2 cellular contexts compared by ENCODE assay signal in the genomic region with DNA sequence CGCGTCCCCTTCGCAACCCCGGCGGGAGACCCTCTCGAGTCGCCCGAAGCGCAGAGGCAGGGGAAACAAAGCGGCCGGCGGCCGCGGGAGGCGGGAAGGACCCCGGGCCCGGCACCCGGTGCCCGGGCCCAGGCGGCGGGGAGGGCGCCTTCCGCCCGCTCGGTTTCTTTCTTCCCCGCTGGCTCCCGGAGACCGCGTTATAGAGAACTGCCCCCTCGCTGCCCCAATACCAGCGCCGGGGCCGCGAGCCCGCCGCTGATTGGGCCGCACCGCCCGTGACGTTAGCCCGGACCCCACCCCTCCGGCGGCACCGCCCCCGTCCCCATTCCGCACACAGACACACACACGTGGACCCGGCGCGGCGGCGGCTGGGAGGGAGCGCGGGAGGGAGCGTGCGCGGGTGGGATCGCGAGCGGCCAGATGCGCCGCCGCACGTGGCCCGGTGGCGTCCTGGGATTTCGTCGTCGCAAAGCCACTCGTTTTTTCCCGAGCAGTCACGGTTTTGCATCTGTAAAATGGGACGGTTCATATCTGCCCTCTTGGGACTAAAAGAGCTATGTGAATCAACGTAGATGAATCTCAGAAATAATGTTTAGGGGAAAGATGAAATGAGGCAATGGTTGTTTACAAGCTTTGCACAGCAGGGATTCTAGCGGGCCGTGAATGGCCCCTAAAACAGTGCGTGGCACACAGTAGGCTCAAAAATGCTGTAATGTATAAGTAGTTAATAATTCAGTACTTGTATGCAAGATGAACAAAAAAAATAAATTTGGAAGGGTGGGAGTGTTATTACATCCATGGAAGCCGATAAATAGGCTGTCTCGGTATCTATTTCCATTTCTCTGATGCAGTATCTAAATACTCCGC.
TF ChIP-seq lines count a peak whose summit lies in the region.

A gene (minus strand): TSS at position 209 of the 867 bp plus-strand sequence. CDS start 462 bp downstream, outside the sequence.

TF ChIP-seq in A549, 52 proteins besides CTCF, POLR2A, EP300 and RAD21 (continued from another document and continues in another):
- peak; percentile 67 to 79; a peak in 4 of 5 replicates for TF ChIP-seq JUN (IDR thresholded peaks at IDR 0.05)
- TF ChIP-seq, protein P1, sequence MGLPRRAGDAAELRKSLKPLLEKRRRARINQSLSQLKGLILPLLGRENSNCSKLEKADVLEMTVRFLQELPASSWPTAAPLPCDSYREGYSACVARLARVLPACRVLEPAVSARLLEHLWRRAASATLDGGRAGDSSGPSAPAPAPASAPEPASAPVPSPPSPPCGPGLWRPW (IDR thresholded peaks at IDR 0.05): no peak
- TF ChIP-seq HOXB5 (CRISPR knock-in tag; IDR thresholded peaks at IDR 0.05): peak; percentile 89; the same call in 1 of the 2 replicates
- no peak for TF ChIP-seq JUNB (IDR thresholded peaks at IDR 0.05)
- TF ChIP-seq, protein P2, sequence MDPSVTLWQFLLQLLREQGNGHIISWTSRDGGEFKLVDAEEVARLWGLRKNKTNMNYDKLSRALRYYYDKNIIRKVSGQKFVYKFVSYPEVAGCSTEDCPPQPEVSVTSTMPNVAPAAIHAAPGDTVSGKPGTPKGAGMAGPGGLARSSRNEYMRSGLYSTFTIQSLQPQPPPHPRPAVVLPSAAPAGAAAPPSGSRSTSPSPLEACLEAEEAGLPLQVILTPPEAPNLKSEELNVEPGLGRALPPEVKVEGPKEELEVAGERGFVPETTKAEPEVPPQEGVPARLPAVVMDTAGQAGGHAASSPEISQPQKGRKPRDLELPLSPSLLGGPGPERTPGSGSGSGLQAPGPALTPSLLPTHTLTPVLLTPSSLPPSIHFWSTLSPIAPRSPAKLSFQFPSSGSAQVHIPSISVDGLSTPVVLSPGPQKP (IDR thresholded peaks at IDR 0.05; ENCODE audit: low read depth, low read length): no peak
- no peak for TF ChIP-seq ZFP36 (IDR thresholded peaks at IDR 0.05; ENCODE audit: borderline replicate concordance, partially characterized antibody)
- no peak for TF ChIP-seq CEBPB (IDR thresholded peaks at IDR 0.05)
- 0 out of 2 replicates have a peak, but pooled peaks have one; percentile 52 for TF ChIP-seq TP53 (CRISPR knock-in tag; IDR thresholded peaks at IDR 0.05)
- TF ChIP-seq GATA3 (IDR thresholded peaks at IDR 0.05; ENCODE audit: borderline replicate concordance): peak; percentile 22; the same call in 1 of the 2 replicates
- TF ChIP-seq ZC3H11A (IDR thresholded peaks at IDR 0.05): no peak
- peak; percentile 95 for TF ChIP-seq MYC (IDR thresholded peaks at IDR 0.05; ENCODE audit: borderline replicate concordance, low read length)
- no peak for TF ChIP-seq TFCP2L1 (CRISPR knock-in tag; IDR thresholded peaks at IDR 0.05)
- no peak for TF ChIP-seq NFE2L2 (conservative IDR thresholded peaks at IDR 0.05; ENCODE audit: low read length)
- TF ChIP-seq, protein P3, sequence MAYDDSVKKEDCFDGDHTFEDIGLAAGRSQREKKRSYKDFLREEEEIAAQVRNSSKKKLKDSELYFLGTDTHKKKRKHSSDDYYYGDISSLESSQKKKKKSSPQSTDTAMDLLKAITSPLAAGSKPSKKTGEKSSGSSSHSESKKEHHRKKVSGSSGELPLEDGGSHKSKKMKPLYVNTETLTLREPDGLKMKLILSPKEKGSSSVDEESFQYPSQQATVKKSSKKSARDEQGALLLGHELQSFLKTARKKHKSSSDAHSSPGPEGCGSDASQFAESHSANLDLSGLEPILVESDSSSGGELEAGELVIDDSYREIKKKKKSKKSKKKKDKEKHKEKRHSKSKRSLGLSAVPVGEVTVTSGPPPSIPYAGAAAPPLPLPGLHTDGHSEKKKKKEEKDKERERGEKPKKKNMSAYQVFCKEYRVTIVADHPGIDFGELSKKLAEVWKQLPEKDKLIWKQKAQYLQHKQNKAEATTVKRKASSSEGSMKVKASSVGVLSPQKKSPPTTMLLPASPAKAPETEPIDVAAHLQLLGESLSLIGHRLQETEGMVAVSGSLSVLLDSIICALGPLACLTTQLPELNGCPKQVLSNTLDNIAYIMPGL (CRISPR knock-in tag; IDR thresholded peaks at IDR 0.05; ENCODE audit: borderline replicate concordance): no peak
- 0 out of 2 replicates have a peak, but pooled peaks have one; percentile 45 for TF ChIP-seq RCOR1 (IDR thresholded peaks at IDR 0.05; ENCODE audit: low read depth, low read length)
- no peak for TF ChIP-seq CBX2 (IDR thresholded peaks at IDR 0.05; ENCODE audit: borderline replicate concordance, low read depth)
- TF ChIP-seq BHLHE40 (IDR thresholded peaks at IDR 0.05; ENCODE audit: low read depth, low read length): peak; percentile 43; the same call in 1 of the 2 replicates
- no peak for TF ChIP-seq FOSB (CRISPR knock-in tag; IDR thresholded peaks at IDR 0.05)
- no peak for TF ChIP-seq CHD2 (IDR thresholded peaks at IDR 0.05; ENCODE audit: low read length, partially characterized antibody)
- TF ChIP-seq RNF2 (IDR thresholded peaks at IDR 0.05; ENCODE audit: borderline replicate concordance, low read depth): peak; percentile 19; the same call in 1 of the 2 replicates
- TF ChIP-seq KDM1A (IDR thresholded peaks at IDR 0.05; ENCODE audit: low read depth): peak; percentile 75
- TF ChIP-seq, protein P4, sequence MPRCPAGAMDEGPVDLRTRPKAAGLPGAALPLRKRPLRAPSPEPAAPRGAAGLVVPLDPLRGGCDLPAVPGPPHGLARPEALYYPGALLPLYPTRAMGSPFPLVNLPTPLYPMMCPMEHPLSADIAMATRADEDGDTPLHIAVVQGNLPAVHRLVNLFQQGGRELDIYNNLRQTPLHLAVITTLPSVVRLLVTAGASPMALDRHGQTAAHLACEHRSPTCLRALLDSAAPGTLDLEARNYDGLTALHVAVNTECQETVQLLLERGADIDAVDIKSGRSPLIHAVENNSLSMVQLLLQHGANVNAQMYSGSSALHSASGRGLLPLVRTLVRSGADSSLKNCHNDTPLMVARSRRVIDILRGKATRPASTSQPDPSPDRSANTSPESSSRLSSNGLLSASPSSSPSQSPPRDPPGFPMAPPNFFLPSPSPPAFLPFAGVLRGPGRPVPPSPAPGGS (IDR thresholded peaks at IDR 0.05): peak; percentile 84; the same call in 2 of the 3 replicates
- no peak for TF ChIP-seq SREBF2 (IDR thresholded peaks at IDR 0.05)
- TF ChIP-seq, protein P5, sequence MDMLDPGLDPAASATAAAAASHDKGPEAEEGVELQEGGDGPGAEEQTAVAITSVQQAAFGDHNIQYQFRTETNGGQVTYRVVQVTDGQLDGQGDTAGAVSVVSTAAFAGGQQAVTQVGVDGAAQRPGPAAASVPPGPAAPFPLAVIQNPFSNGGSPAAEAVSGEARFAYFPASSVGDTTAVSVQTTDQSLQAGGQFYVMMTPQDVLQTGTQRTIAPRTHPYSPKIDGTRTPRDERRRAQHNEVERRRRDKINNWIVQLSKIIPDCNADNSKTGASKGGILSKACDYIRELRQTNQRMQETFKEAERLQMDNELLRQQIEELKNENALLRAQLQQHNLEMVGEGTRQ (IDR thresholded peaks at IDR 0.05): peak; percentile 70
- TF ChIP-seq, protein P6, sequence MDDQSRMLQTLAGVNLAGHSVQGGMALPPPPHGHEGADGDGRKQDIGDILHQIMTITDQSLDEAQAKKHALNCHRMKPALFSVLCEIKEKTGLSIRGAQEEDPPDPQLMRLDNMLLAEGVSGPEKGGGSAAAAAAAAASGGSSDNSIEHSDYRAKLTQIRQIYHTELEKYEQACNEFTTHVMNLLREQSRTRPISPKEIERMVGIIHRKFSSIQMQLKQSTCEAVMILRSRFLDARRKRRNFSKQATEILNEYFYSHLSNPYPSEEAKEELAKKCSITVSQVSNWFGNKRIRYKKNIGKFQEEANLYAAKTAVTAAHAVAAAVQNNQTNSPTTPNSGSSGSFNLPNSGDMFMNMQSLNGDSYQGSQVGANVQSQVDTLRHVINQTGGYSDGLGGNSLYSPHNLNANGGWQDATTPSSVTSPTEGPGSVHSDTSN (IDR thresholded peaks at IDR 0.05): no peak; the same call in 1 of the 2 replicates

TF ChIP-seq in HepG2, 621 proteins besides CTCF, POLR2A, EP300 and RAD21 (continued from another document and continues in another):
- TF ChIP-seq, protein P7, sequence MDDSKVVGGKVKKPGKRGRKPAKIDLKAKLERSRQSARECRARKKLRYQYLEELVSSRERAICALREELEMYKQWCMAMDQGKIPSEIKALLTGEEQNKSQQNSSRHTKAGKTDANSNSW (CRISPR knock-in tag; IDR thresholded peaks at IDR 0.05; ENCODE audit: borderline replicate concordance): peak; percentile 81; the same call in 1 of the 2 replicates
- TF ChIP-seq, protein P8, sequence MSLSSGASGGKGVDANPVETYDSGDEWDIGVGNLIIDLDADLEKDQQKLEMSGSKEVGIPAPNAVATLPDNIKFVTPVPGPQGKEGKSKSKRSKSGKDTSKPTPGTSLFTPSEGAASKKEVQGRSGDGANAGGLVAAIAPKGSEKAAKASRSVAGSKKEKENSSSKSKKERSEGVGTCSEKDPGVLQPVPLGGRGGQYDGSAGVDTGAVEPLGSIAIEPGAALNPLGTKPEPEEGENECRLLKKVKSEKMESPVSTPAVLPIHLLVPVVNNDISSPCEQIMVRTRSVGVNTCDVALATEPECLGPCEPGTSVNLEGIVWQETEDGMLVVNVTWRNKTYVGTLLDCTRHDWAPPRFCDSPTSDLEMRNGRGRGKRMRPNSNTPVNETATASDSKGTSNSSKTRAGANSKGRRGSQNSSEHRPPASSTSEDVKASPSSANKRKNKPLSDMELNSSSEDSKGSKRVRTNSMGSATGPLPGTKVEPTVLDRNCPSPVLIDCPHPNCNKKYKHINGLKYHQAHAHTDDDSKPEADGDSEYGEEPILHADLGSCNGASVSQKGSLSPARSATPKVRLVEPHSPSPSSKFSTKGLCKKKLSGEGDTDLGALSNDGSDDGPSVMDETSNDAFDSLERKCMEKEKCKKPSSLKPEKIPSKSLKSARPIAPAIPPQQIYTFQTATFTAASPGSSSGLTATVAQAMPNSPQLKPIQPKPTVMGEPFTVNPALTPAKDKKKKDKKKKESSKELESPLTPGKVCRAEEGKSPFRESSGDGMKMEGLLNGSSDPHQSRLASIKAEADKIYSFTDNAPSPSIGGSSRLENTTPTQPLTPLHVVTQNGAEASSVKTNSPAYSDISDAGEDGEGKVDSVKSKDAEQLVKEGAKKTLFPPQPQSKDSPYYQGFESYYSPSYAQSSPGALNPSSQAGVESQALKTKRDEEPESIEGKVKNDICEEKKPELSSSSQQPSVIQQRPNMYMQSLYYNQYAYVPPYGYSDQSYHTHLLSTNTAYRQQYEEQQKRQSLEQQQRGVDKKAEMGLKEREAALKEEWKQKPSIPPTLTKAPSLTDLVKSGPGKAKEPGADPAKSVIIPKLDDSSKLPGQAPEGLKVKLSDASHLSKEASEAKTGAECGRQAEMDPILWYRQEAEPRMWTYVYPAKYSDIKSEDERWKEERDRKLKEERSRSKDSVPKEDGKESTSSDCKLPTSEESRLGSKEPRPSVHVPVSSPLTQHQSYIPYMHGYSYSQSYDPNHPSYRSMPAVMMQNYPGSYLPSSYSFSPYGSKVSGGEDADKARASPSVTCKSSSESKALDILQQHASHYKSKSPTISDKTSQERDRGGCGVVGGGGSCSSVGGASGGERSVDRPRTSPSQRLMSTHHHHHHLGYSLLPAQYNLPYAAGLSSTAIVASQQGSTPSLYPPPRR (CRISPR knock-in tag; IDR thresholded peaks at IDR 0.05; ENCODE audit: borderline replicate concordance): peak; percentile 39
- TF ChIP-seq, protein P9, sequence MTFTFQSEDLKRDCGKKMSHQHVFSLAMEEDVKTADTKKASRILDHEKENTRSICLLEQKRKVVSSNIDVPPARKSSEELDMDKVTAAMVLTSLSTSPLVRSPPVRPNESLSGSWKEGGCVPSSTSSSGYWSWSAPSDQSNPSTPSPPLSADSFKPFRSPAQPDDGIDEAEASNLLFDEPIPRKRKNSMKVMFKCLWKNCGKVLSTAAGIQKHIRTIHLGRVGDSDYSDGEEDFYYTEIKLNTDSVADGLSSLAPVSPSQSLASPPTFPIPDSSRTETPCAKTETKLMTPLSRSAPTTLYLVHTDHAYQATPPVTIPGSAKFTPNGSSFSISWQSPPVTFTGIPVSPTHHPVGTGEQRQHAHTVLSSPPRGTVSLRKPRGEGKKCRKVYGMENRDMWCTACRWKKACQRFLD (CRISPR knock-in tag; IDR thresholded peaks at IDR 0.05; ENCODE audit: borderline replicate concordance): peak; percentile 99
- TF ChIP-seq ZNF670 (CRISPR knock-in tag; IDR thresholded peaks at IDR 0.05; ENCODE audit: borderline replicate concordance) (peak; percentile 30; the same call in 1 of the 2 replicates), ZNF816 (CRISPR knock-in tag; IDR thresholded peaks at IDR 0.05; ENCODE audit: borderline replicate concordance) (0 out of 2 replicates have a peak, but pooled peaks have one; percentile 56), HOXA9 (CRISPR knock-in tag; IDR thresholded peaks at IDR 0.05; ENCODE audit: borderline replicate concordance) (peak; percentile 55; the same call in 1 of the 2 replicates), SAP130 (CRISPR knock-in tag; IDR thresholded peaks at IDR 0.05; ENCODE audit: low read depth) (peak; percentile 99), KLF9 (CRISPR knock-in tag; IDR thresholded peaks at IDR 0.05; ENCODE audit: low read depth) (peak; percentile 95), SMAD3 (CRISPR knock-in tag; IDR thresholded peaks at IDR 0.05) (peak; percentile 87), ZNF34 (CRISPR knock-in tag; IDR thresholded peaks at IDR 0.05; ENCODE audit: borderline replicate concordance) (peak; percentile 92)
- TF ChIP-seq, protein P10, sequence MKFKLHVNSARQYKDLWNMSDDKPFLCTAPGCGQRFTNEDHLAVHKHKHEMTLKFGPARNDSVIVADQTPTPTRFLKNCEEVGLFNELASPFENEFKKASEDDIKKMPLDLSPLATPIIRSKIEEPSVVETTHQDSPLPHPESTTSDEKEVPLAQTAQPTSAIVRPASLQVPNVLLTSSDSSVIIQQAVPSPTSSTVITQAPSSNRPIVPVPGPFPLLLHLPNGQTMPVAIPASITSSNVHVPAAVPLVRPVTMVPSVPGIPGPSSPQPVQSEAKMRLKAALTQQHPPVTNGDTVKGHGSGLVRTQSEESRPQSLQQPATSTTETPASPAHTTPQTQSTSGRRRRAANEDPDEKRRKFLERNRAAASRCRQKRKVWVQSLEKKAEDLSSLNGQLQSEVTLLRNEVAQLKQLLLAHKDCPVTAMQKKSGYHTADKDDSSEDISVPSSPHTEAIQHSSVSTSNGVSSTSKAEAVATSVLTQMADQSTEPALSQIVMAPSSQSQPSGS (CRISPR knock-in tag; IDR thresholded peaks at IDR 0.05): peak; percentile 82
